ENCODE assay signal across 8 cellular contexts in the genomic region with DNA sequence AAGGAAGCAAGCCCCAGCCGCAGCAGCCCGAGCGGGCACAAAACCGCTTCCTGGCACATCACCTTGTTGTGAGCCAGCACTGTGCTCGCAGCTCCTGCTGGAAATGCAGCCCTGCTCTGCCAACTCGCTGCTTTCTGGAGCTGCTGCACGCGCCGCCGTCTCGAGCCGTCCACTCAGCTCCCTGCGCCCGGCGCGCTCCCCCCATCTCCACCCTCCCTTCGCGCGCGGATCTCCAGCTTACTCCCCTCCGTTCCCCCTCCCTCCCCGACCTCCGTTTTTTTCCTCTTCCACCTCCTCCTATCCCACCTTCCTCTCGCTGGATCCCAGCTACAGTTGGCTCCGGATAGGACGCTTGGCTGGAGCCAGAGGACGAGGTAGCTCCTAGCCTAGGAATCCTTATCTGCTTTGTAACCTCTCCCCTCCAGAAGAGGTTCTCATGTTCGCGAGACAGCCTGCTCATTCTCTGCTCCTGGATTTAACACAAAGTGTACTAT. TPM values are rescaled to one million over a fixed set of nuclear protein-coding genes. Genes with fewer than 3 reads are reported as not detected.
DNase-seq lines count a peak whose midpoint lies in the region; ATAC-seq and TF ChIP-seq lines count a peak whose summit lies in the region.

Gene SPOCK3, minus strand, starts transcription at position 107 of the 494 bp plus-strand sequence.

- peaks cover 0 to 3% (median 0%) of the 10 kb centered on the region in 7 donors for H3K9me3 Mint-ChIP-seq in naive B cell

- peaks cover 20 to 47% (median 29%) of the 10 kb centered on the region in 3 donors for H3K27me3 Mint-ChIP-seq in naive B cell

- peak within 1 kb of the TSS in 6 of 8 donors; percentile 5 to 76 (median 54) for H3K4me3 Mint-ChIP-seq in naive B cell

- peak; percentile 30 for ATAC-seq in HG03442 (IDR thresholded peaks at IDR 0.05; ENCODE audit: unreplicated experiment)
- no peak for ATAC-seq in naive B cell (ENCODE audit: low read depth in 2 of 2)
- ATAC-seq in GM21723 (IDR thresholded peaks at IDR 0.05; ENCODE audit: unreplicated experiment): no peak

- DNase-seq in NOMO-1 (lab: John Stamatoyannopoulos, UW; ENCODE audit: unreplicated experiment in 2 of 2) (peak; percentile 2 to 15), NOMO-1 treated with DMSO at 0.1 percent for 48 hours (lab: John Stamatoyannopoulos, UW; ENCODE audit: unreplicated experiment) (no peak), T1000 (lab: John Stamatoyannopoulos, UW) (peak; percentile 31), fibroblast of the aortic adventitia (ENCODE audit: low read depth) (peak; percentile 51), naive B cell (no peak), NCI-H128 (lab: John Stamatoyannopoulos, UW; ENCODE audit: unreplicated experiment) (no peak)

- H3K4me3 ChIP-seq in fibroblast of the aortic adventitia (ENCODE audit: low read depth, low read length): peak within 1 kb of the TSS; percentile 78

- H3K27ac Mint-ChIP-seq in naive B cell: peak within 1 kb of the TSS in 1 of 6 donors; percentile 74

- no peak for TF ChIP-seq CTCF in fibroblast of the aortic adventitia (IDR thresholded peaks at IDR 0.05; ENCODE audit: insufficient read depth, low read length)

- H3K4me1 Mint-ChIP-seq in naive B cell: peaks cover 4 to 18% (median 16%) of the 10 kb centered on the region in 3 donors

- no peaks in the 10 kb centered on the region for H3K36me3 Mint-ChIP-seq in naive B cell

RNA-seq across cellular contexts. Expression of gene SPOCK3, which starts in this region (rescaled TPM):
- total RNA-seq in fibroblast of the aortic adventitia (ENCODE audit: low replicate concordance): 1.9 and 7.2 TPM in 2 replicates
- polyA plus RNA-seq in naive B cell (ENCODE audit: low read depth in 6 of 6): not detected

Comparison
In these comparisons a context has a peak if more than half of its experiments do, and no peak if none do; other contexts are left out.
1. DNase-seq: peak in NOMO-1 (2 of 2), T1000 (single experiment) and fibroblast of the aortic adventitia (single experiment); none in NOMO-1 treated with DMSO at 0.1 percent for 48 hours (single experiment), naive B cell (single experiment) and NCI-H128 (single experiment).